In the genomic region with DNA sequence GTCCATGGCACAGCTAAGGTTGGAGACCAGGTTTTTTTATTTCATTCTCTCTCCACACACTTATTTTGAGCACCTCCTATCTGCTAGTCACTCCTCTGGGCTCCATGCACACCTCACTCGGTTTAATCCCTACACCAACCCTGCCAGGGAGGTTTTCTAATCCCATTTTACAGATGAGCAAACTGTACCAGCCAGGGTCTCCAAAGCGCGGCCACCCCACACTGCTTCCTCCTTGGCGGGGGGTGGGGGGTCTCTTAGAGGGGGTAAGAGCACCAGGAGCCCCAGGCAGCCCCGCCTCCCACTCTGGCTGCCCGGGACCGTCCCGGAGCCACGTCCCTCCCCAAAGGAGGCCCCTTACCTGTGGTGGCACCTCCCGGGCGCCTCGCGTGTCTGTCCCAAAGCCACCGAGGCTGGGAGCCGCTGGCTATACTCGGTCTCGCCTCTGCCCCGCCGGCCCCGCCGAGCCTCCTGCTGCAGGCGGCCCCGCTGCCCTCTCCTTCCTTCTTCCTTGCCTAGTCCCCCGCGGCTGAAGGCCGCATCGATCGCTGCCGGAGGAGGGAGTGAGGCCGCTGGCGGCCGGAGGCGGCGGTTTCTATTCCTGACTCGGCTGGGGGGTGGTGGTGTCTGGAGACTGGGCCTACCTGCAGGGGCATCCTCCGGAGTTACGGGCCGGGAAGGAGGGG, we compare ENCODE assay signal across 11 cellular contexts. TPM values are rescaled to one million over a fixed set of nuclear protein-coding genes. Genes with fewer than 3 reads are reported as not detected.
A peak's percentile ranks its signal among the peaks of the same experiment; 100 is the strongest.
DNase-seq lines count a peak whose midpoint lies in the region; ATAC-seq and TF ChIP-seq lines count a peak whose summit lies in the region.
"Had no signal": no experiment of that assay in that cellular context is flagged by ENCODE, and none has a peak within 500 bp of the region (broad histone marks: within the 10 kb centered on the region; RNA-seq: fewer than 3 reads in every experiment).

Gene KCNS1 (minus strand): TSS at position 565 of the 683 bp plus-strand sequence. CDS start 1,891 bp downstream, outside the sequence.

- peaks cover 9% of the 10 kb centered on the region for H3K4me1 ChIP-seq in effector memory CD4-positive, alpha-beta T cell (ENCODE audit: control insufficient read depth, insufficient read depth, low read length, poor library complexity, severe bottlenecking)

- no peaks in the 10 kb centered on the region for H3K9me3 Mint-ChIP-seq in osteocyte (ENCODE audit: unreplicated experiment)

- WGBS in lower leg skin, 2 donors, result 18 to 21% methylated on average over 23 to 35 of the region's 38 CpGs

- H3K36me3 ChIP-seq in effector memory CD4-positive, alpha-beta T cell (ENCODE audit: control insufficient read depth, insufficient read depth, low read length), result no peaks in the 10 kb centered on the region

- H3K4me3 Mint-ChIP-seq in osteocyte (ENCODE audit: unreplicated experiment), result peak within 1 kb of the TSS; percentile 64

- DNase-seq in GM13977 (ENCODE audit: low spot score), result peak; percentile 46
- DNase-seq in SK-N-DZ (ENCODE audit: low spot score), result peak; percentile 43
- DNase-seq in germinal center (ENCODE audit: low spot score), result peak; percentile 25
- no peak for DNase-seq in osteocyte (ENCODE audit: extremely low spot score, unreplicated experiment)
- no peak for DNase-seq in effector memory CD4-positive, alpha-beta T cell
- DNase-seq in lower leg skin (ENCODE audit: low spot score in 2 of 2), result no peak
- no peak for DNase-seq in activated CD4-positive, alpha-beta T cell treated with anti-CD3 and anti-CD28 coated beads, Interleukin-2, amount 50 U/mL, for 48 hours
- DNase-seq: HCEC 1CT, T1000 had no signal

- no peak within 1 kb of the TSS for H3K4me3 ChIP-seq in effector memory CD4-positive, alpha-beta T cell (ENCODE audit: insufficient read depth, low read depth, low read length, poor library complexity, severe bottlenecking)
- H3K4me3 ChIP-seq in lower leg skin (ENCODE audit: low read depth, poor library complexity, severe bottlenecking), result no peak within 1 kb of the TSS
- H3K4me3 ChIP-seq: lung had no signal

- no peaks in the 10 kb centered on the region for H3K36me3 Mint-ChIP-seq in osteocyte (ENCODE audit: unreplicated experiment)

- peaks cover 3% of the 10 kb centered on the region for H3K27me3 Mint-ChIP-seq in osteocyte (ENCODE audit: unreplicated experiment)

- H3K27ac ChIP-seq in effector memory CD4-positive, alpha-beta T cell (ENCODE audit: insufficient read depth, low read length, poor library complexity, severe bottlenecking), result no peak within 1 kb of the TSS

- H3K27ac Mint-ChIP-seq in osteocyte (ENCODE audit: unreplicated experiment), result peak within 1 kb of the TSS; percentile 13

- in situ Hi-C loops in GM13977 (cut with MboI; ENCODE audit: low pct_unique_long_range_greater_than_20kb, low sequenced_read_pairs, unreplicated experiment), result no loop called here

- H3K4me1 Mint-ChIP-seq in osteocyte (ENCODE audit: unreplicated experiment), result peaks cover 19% of the 10 kb centered on the region

- no peak for ATAC-seq in GM18868 (IDR thresholded peaks at IDR 0.05; ENCODE audit: unreplicated experiment)

- TF ChIP-seq CTCF in GM13977 (IDR thresholded peaks at IDR 0.05; ENCODE audit: extremely low read depth, insufficient read depth, missing control alignments) (no peak), osteocyte (IDR thresholded peaks at IDR 0.05) (no peak), lower leg skin (IDR thresholded peaks at IDR 0.05) (no peak)

- peaks cover 23% of the 10 kb centered on the region for H3K27me3 ChIP-seq in effector memory CD4-positive, alpha-beta T cell (replicated peaks; ENCODE audit: control insufficient read depth, insufficient read depth, low read length, poor library complexity, severe bottlenecking)

- no peak for TF ChIP-seq POLR2A in lower leg skin (IDR thresholded peaks at IDR 0.05)

- intact Hi-C loops in lower leg skin (cut with DNase I; ENCODE audit: low total_unique reads), result no loop called here

- no peaks in the 10 kb centered on the region for H3K9me3 ChIP-seq in effector memory CD4-positive, alpha-beta T cell (ENCODE audit: control insufficient read depth, low read length)

RNA-seq across cellular contexts. Expression of gene KCNS1, which starts in this region (rescaled TPM):
- 0.05 TPM in 1 of 2 replicates, not detected in the other for polyA plus RNA-seq in SK-N-DZ (2014; cell fraction: cytosol; rRNA removed)
- 0.04 TPM in 1 of 2 replicates, not detected in the other for polyA plus RNA-seq in SK-N-DZ (2014; cell fraction: nucleus; rRNA removed)
- 0.26 and 0.30 TPM in 2 replicates for total RNA-seq in osteocyte
- 1 to 10 TPM in 2 of 4 donors, under 1 TPM in 2; 0.84 to 2.3 (median 1.3) TPM for total RNA-seq in lower leg skin

Comparison
In these comparisons a context has a peak if more than half of its experiments do, and no peak if none do; other contexts are left out.
1. DNase-seq: peak in GM13977 (single experiment), SK-N-DZ (single experiment) and germinal center (single experiment); none in osteocyte (single experiment), effector memory CD4-positive, alpha-beta T cell (0 of 3), lower leg skin (0 of 2) and activated CD4-positive, alpha-beta T cell treated with anti-CD3 and anti-CD28 coated beads, Interleukin-2, amount 50 U/mL, for 48 hours (0 of 2).